ENCODE assay signal across 15 cellular contexts in genomic region chr6:28978137-28978491, GRCh38. TPM values are rescaled to one million over a fixed set of nuclear protein-coding genes. Genes with fewer than 3 reads are reported as not detected.
DNase-seq lines count a peak whose midpoint lies in the region; ATAC-seq and TF ChIP-seq lines count a peak whose summit lies in the region.
"Had no signal": no experiment of that assay in that cellular context is flagged by ENCODE, and none has a peak within 500 bp of the region (broad histone marks: within the 10 kb centered on the region; RNA-seq: fewer than 3 reads in every experiment).

No MANE protein-coding gene starts in this region.

- H3K4me2 ChIP-seq in trophoblast cell (ENCODE audit: low read length) = peak overlapping the region; percentile 23
- H3K4me2 ChIP-seq: A549 had no signal

- TF ChIP-seq CTCF in RWPE2 (IDR thresholded peaks at IDR 0.05; ENCODE audit: poor library complexity, severe bottlenecking) (no peak), endothelial cell (IDR thresholded peaks at IDR 0.05; ENCODE audit: unreplicated experiment) (no peak)

- CTCF ChIA-PET in activated CD4-positive, alpha-beta memory T cell treated with anti-CD3 and anti-CD28 coated beads, Interleukin-2, amount 10 ng/mL, durations not matched to agents 7 days and 5 days (lab: Charles Lee) = no interaction called here
- CTCF ChIA-PET in activated CD4-positive, alpha-beta memory T cell treated with anti-CD3 and anti-CD28 coated beads for 36 hours (lab: Charles Lee) = no interaction called here

- peak overlapping the region; percentile 63 for H2BK120ac ChIP-seq in trophoblast cell (ENCODE audit: insufficient read depth, low read length, poor library complexity)

- no peak for DNase-seq in activated CD4-positive, alpha-beta memory T cell treated with anti-CD3 and anti-CD28 coated beads, Interleukin-2, amount 10 ng/mL, durations not matched to agents 7 days and 5 days
- DNase-seq in activated CD4-positive, alpha-beta memory T cell treated with anti-CD3 and anti-CD28 coated beads for 36 hours = no peak
- no peak for DNase-seq in RWPE2 (ENCODE audit: low spot score)
- no peak for DNase-seq in endothelial cell (ENCODE audit: low spot score)
- DNase-seq in trophoblast cell = peak in 1 of 2 donors; percentile 47
- no peak for DNase-seq in EL
- no peak for DNase-seq in OCI-M1 (lab: John Stamatoyannopoulos, UW)
- no peak for DNase-seq in stimulated activated CD4-positive, alpha-beta T cell treated with anti-CD3 and anti-CD28 coated beads, Interleukin-4, amount 100 ng/mL, for 24 hours
- DNase-seq: DMS153; effector CD4-positive, alpha-beta T cell; MG63 had no signal

- peak overlapping the region; percentile 45 for H2BK12ac ChIP-seq in trophoblast cell (ENCODE audit: low read length)

- no peaks in the 10 kb centered on the region for H3K9me3 Mint-ChIP-seq in activated CD4-positive, alpha-beta memory T cell treated with anti-CD3 and anti-CD28 coated beads, Interleukin-2, amount 10 ng/mL, durations not matched to agents 7 days and 5 days
- peaks cover 4% of the 10 kb centered on the region for H3K9me3 Mint-ChIP-seq in activated CD4-positive, alpha-beta memory T cell treated with anti-CD3 and anti-CD28 coated beads for 36 hours
- no peaks in the 10 kb centered on the region for H3K9me3 Mint-ChIP-seq in endothelial cell (ENCODE audit: unreplicated experiment)

- peak overlapping the region; percentile 78 for H4K91ac ChIP-seq in trophoblast cell (ENCODE audit: low read depth, low read length)

- H3K79me2 ChIP-seq in trophoblast cell (ENCODE audit: control insufficient read depth, insufficient read depth, low read length, poor library complexity) = peaks cover 9% of the 10 kb centered on the region

- H2AFZ ChIP-seq in trophoblast cell (ENCODE audit: insufficient read depth, low read length, poor library complexity) = no peak overlapping the region

- no peak overlapping the region for H3K9ac ChIP-seq in trophoblast cell (ENCODE audit: low read length)

- no peak overlapping the region for H2AK5ac ChIP-seq in trophoblast cell (ENCODE audit: low read length)

- H3K9me3 ChIP-seq in RWPE2 (ENCODE audit: severe bottlenecking) (no peaks in the 10 kb centered on the region), trophoblast cell (ENCODE audit: insufficient read depth, low read depth, low read length) (no peaks in the 10 kb centered on the region)
- H3K9me3 ChIP-seq: A549, MG63, neutrophil, spleen had no signal

- no peak overlapping the region for H3K27ac Mint-ChIP-seq in activated CD4-positive, alpha-beta memory T cell treated with anti-CD3 and anti-CD28 coated beads, Interleukin-2, amount 10 ng/mL, durations not matched to agents 7 days and 5 days
- H3K27ac Mint-ChIP-seq in activated CD4-positive, alpha-beta memory T cell treated with anti-CD3 and anti-CD28 coated beads for 36 hours = no peak overlapping the region
- no peak overlapping the region for H3K27ac Mint-ChIP-seq in endothelial cell (ENCODE audit: unreplicated experiment)

- peaks cover 4% of the 10 kb centered on the region for H3K36me3 Mint-ChIP-seq in activated CD4-positive, alpha-beta memory T cell treated with anti-CD3 and anti-CD28 coated beads, Interleukin-2, amount 10 ng/mL, durations not matched to agents 7 days and 5 days (ENCODE audit: low read depth)
- peaks cover 5% of the 10 kb centered on the region for H3K36me3 Mint-ChIP-seq in activated CD4-positive, alpha-beta memory T cell treated with anti-CD3 and anti-CD28 coated beads for 36 hours
- H3K36me3 Mint-ChIP-seq in endothelial cell (ENCODE audit: low read depth, unreplicated experiment) = peaks cover 10% of the 10 kb centered on the region

- H3K27ac ChIP-seq in RWPE2 (ENCODE audit: poor library complexity, severe bottlenecking) (peak overlapping the region; percentile 37), trophoblast cell (ENCODE audit: low read depth, low read length) (peak overlapping the region; percentile 98)
- H3K27ac ChIP-seq: A549 had no signal

- H3K18ac ChIP-seq in trophoblast cell (ENCODE audit: low read length) = no peak overlapping the region

- no peak overlapping the region for H3K4ac ChIP-seq in trophoblast cell (ENCODE audit: low read depth, low read length)

- peak overlapping the region; percentile 38 for H3K4me3 Mint-ChIP-seq in activated CD4-positive, alpha-beta memory T cell treated with anti-CD3 and anti-CD28 coated beads, Interleukin-2, amount 10 ng/mL, durations not matched to agents 7 days and 5 days
- H3K4me3 Mint-ChIP-seq in activated CD4-positive, alpha-beta memory T cell treated with anti-CD3 and anti-CD28 coated beads for 36 hours = no peak overlapping the region
- peak overlapping the region; percentile 9 for H3K4me3 Mint-ChIP-seq in endothelial cell (ENCODE audit: unreplicated experiment)

- H3K79me1 ChIP-seq in trophoblast cell (ENCODE audit: low read length) = peaks cover 31% of the 10 kb centered on the region

- no peak overlapping the region for H4K8ac ChIP-seq in trophoblast cell (ENCODE audit: low read depth, low read length)

- H3K36me3 ChIP-seq in RWPE2 (ENCODE audit: low read depth) (no peaks in the 10 kb centered on the region), trophoblast cell (ENCODE audit: control insufficient read depth in 1 of 2, insufficient read depth in 2 of 2, low read length in 2 of 2) (no peaks in the 10 kb centered on the region)
- H3K36me3 ChIP-seq: MG63, neutrophil, spleen had no signal

- peaks cover 32% of the 10 kb centered on the region for H3K27me3 Mint-ChIP-seq in activated CD4-positive, alpha-beta memory T cell treated with anti-CD3 and anti-CD28 coated beads, Interleukin-2, amount 10 ng/mL, durations not matched to agents 7 days and 5 days
- peaks cover 26% of the 10 kb centered on the region for H3K27me3 Mint-ChIP-seq in activated CD4-positive, alpha-beta memory T cell treated with anti-CD3 and anti-CD28 coated beads for 36 hours
- H3K27me3 Mint-ChIP-seq in endothelial cell (ENCODE audit: unreplicated experiment) = peaks cover 22% of the 10 kb centered on the region

- no CpG with 5 or more reads among the region's 2 CpGs for WGBS in trophoblast cell (ENCODE audit: extremely low coverage, insufficient coverage, insufficient read length)

- peak overlapping the region; percentile 71 for H2BK5ac ChIP-seq in trophoblast cell (ENCODE audit: low read depth, low read length, poor library complexity)

- intact Hi-C loops in activated CD4-positive, alpha-beta memory T cell treated with anti-CD3 and anti-CD28 coated beads for 36 hours (cut with micrococcal nuclease) = no loop called here

- no peak for ATAC-seq in RWPE2 (ENCODE audit: low read depth)
- ATAC-seq: A549 had no signal

- POLR2A ChIA-PET in activated CD4-positive, alpha-beta memory T cell treated with anti-CD3 and anti-CD28 coated beads, Interleukin-2, amount 10 ng/mL, durations not matched to agents 7 days and 5 days (lab: Charles Lee) = no interaction called here
- POLR2A ChIA-PET in activated CD4-positive, alpha-beta memory T cell treated with anti-CD3 and anti-CD28 coated beads for 36 hours (lab: Charles Lee) = interaction anchor here (0.7 kb wide), 1 partner anchor 38 kb away, joined by 3 read pairs; no protein-coding TSS in a partner anchor

- peaks cover 38% of the 10 kb centered on the region for H3K4me1 Mint-ChIP-seq in activated CD4-positive, alpha-beta memory T cell treated with anti-CD3 and anti-CD28 coated beads, Interleukin-2, amount 10 ng/mL, durations not matched to agents 7 days and 5 days
- H3K4me1 Mint-ChIP-seq in activated CD4-positive, alpha-beta memory T cell treated with anti-CD3 and anti-CD28 coated beads for 36 hours (ENCODE audit: low read depth) = peaks cover 38% of the 10 kb centered on the region
- H3K4me1 Mint-ChIP-seq in endothelial cell (ENCODE audit: unreplicated experiment) = peaks cover 45% of the 10 kb centered on the region

- H3K14ac ChIP-seq in trophoblast cell (ENCODE audit: low read length) = no peak overlapping the region

- H3K4me1 ChIP-seq in RWPE2 (ENCODE audit: insufficient read depth, poor library complexity, severe bottlenecking) (peaks cover 6% of the 10 kb centered on the region), trophoblast cell (ENCODE audit: control insufficient read depth in 1 of 2, insufficient read depth in 2 of 2, low read length in 2 of 2) (peaks cover 18 to 21% of the 10 kb centered on the region in 2 experiments)

- no peak overlapping the region for H3K23ac ChIP-seq in trophoblast cell (ENCODE audit: low read length)

- H4K12ac ChIP-seq in trophoblast cell (ENCODE audit: low read depth, low read length) = no peak overlapping the region

- H3K27me3 ChIP-seq in RWPE2 (ENCODE audit: insufficient read depth, poor library complexity, severe bottlenecking) = no peaks in the 10 kb centered on the region
- H3K27me3 ChIP-seq in trophoblast cell (ENCODE audit: insufficient read depth, low read length) = no peaks in the 10 kb centered on the region
- H3K27me3 ChIP-seq: MG63, neutrophil had no signal

- H3K4me3 ChIP-seq in RWPE2 (ENCODE audit: severe bottlenecking) (no peak overlapping the region), trophoblast cell (ENCODE audit: low read depth, low read length) (no peak overlapping the region)
- H3K4me3 ChIP-seq: A549, MG63 had no signal

RNA-seq across cellular contexts. Expression of gene ZNF311, which starts 27.0 kb away (rescaled TPM):
- under 1 TPM; 0.53 to 0.65 TPM for total RNA-seq in activated CD4-positive, alpha-beta memory T cell treated with anti-CD3 and anti-CD28 coated beads, Interleukin-2, amount 10 ng/mL, durations not matched to agents 7 days and 5 days
- total RNA-seq in activated CD4-positive, alpha-beta memory T cell treated with anti-CD3 and anti-CD28 coated beads for 36 hours = 1 to 10 TPM in 1 of 2 experiments, under 1 TPM in 1; 0.99 to 1.3 TPM
- 1.6 TPM for total RNA-seq in endothelial cell (ENCODE audit: unreplicated experiment)
- 0.53 and 0.67 TPM in 2 replicates for polyA plus RNA-seq in trophoblast cell (2013)
- total RNA-seq: GM12878 had no signal

RNA-seq across cellular contexts. Expression of gene TRIM27, which starts 54.3 kb away (rescaled TPM):
- total RNA-seq in activated CD4-positive, alpha-beta memory T cell treated with anti-CD3 and anti-CD28 coated beads, Interleukin-2, amount 10 ng/mL, durations not matched to agents 7 days and 5 days = 10 to 100 TPM; 56.8 to 58.0 TPM
- total RNA-seq in activated CD4-positive, alpha-beta memory T cell treated with anti-CD3 and anti-CD28 coated beads for 36 hours = 10 to 100 TPM; 49.7 to 54.6 TPM
- 82.8 TPM for total RNA-seq in endothelial cell (ENCODE audit: unreplicated experiment)
- polyA plus RNA-seq in trophoblast cell (2013) = 53.3 and 54.2 TPM in 2 replicates
